In the genomic region with DNA sequence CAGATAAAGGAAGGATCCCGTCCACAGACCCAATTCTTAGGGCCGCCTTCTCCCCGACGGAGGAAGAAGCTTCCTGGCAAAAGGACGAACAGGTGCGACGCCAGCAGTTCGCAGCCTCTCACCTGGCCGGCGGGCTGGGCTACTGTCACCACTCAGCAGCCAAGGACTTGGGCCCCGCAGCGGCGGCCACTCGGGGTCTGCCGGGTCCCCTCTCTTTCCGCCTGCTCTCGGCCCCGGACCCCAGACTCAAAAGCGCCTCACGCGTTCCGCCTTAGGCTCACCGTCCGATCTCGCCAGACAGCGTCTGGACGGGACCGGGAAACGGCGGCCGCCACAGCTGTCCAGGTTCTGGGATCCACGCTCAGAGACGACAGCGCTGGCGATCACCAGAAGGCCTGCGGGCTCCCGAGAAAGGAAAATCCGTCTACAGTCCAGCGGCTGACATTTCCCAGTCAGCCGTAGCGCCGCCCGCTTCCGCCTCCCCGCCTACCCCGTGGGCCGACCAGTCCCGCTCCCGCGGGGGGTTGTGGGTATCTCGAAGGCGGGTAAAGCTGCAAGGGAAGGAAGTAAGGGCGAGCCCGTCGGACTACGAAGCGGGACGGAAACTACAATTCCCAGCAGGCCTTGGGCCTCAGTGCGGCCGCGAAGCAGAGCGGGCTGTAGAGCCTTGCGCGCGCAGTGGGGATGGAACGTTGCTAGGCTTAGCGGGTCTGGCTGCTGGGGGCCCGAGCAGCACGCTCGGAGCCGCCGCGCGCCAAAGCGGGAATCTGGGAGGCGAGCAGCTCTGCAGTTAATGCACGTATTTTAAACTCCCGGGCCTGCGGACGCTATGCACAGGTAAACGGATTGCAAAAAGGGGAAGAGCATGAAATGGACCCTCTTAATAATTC, we compare ENCODE assay signal across 8 cellular contexts.
DNase-seq lines count a peak whose midpoint lies in the region; ATAC-seq and TF ChIP-seq lines count a peak whose summit lies in the region.

LMBRD2 (minus strand) TSS at position 454 of the 890 bp plus-strand sequence. CDS start 8,538 bp downstream, outside the sequence.
SKP2 (plus strand) TSS at position 678 of the 890 bp plus-strand sequence; CDS start at position 830, 152 bp downstream.

- DNase-seq in AG09319 (ENCODE audit: extremely low read depth, low read depth): peak; percentile 90
- peak; percentile 99 for DNase-seq in NCI-H446 treated with DMSO at 0.1 percent for 48 hours (lab: John Stamatoyannopoulos, UW)
- peak; percentile 88 to 98 for DNase-seq in cerebellar nuclear complex (lab: John Stamatoyannopoulos, UW)
- peak; percentile 99 for DNase-seq in islet precursor cell
- DNase-seq in stimulated activated CD4-positive, alpha-beta T cell treated with anti-CD3 and anti-CD28 coated beads, Interleukin-12 subunit alpha, Interleukin-12 subunit beta, amount 100 ng/mL, for 48 hours (ENCODE audit: low read depth in 2 of 3, low spot score in 1 of 3): peak; percentile 93 to 95 (median 95)

- ATAC-seq in GM19035 (IDR thresholded peaks at IDR 0.05; ENCODE audit: unreplicated experiment): peak; percentile 98
- peak; percentile 98 for ATAC-seq in HG03354 (IDR thresholded peaks at IDR 0.05; ENCODE audit: poor library complexity, severe bottlenecking, unreplicated experiment)
- peak; percentile 99 for ATAC-seq in activated CD4-positive, CD25-positive, alpha-beta regulatory T cell treated with anti-CD3 and anti-CD28 coated beads, Interleukin-2, amount 50 U/mL, for 24 hours

- TF ChIP-seq CTCF in AG09319 (IDR thresholded peaks at IDR 0.05; ENCODE audit: low read depth, low read length): no peak

Comparison
In these comparisons a context has a peak if more than half of its experiments do, and no peak if none do; other contexts are left out.
1. Peak in every context shown above with its lines: DNase-seq and ATAC-seq.